ENCODE assay signal across 11 cellular contexts in the genomic region with DNA sequence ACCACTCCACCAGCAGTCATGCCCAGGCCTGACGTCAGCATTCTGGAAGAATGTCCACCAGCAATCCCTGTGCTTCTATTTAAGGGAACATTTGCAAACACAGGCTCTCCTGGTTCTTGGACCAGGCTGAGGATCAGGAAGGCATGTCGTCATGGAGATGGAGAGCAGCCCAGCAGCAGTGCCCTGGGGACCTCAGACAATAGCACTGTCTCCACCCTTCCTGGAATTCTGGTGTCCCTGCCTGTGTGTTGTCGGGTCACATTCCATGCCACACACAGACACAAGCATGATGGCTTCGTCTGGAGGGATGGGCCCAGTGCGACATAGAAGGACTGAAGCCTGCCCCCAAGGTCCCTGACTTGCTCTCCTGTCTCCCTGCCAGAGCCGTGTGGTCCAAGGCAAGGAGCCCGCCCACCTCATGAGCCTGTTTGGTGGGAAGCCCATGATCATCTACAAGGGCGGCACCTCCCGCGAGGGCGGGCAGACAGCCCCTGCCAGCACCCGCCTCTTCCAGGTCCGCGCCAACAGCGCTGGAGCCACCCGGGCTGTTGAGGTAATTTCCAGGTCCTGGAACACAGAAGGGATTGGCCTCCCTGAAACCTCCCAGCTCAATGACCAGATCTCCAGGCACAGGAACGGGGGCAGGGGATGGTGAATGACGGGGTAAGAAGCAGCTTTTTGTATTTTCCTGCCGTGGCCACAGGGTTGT. TPM values are rescaled to one million over a fixed set of nuclear protein-coding genes. Genes with fewer than 3 reads are reported as not detected.
A peak's percentile ranks its signal among the peaks of the same experiment; 100 is the strongest.
DNase-seq lines count a peak whose midpoint lies in the region; ATAC-seq, FAIRE-seq and TF ChIP-seq lines count a peak whose summit lies in the region.
"Had no signal": no experiment of that assay in that cellular context is flagged by ENCODE, and none has a peak within 500 bp of the region (broad histone marks: within the 10 kb centered on the region; RNA-seq: fewer than 3 reads in every experiment).

No MANE protein-coding gene starts in this region.

- DNase-seq in coronary artery (ENCODE audit: low spot score) (peak; percentile 99), HepG2 (ENCODE audit: low spot score) (no peak), stromal cell of bone marrow (ENCODE audit: low read depth) (peak; percentile 92), activated gamma-delta T cell treated with Interleukin-2 at 50 U/mL for 16 hours (no peak), amniotic stem cell (lab: John Stamatoyannopoulos, UW) (no peak)
- no peak for DNase-seq in activated CD4-positive, alpha-beta T cell treated with anti-CD3 and anti-CD28 coated beads for 1 hour
- DNase-seq: activated CD4-positive, alpha-beta T cell treated with anti-CD3 and anti-CD28 coated beads, Interleukin-2, amount 50 U/mL, for 48 hours; NCI-H2171 treated with DMSO at 0.1 percent for 48 hours; stimulated activated CD4-positive, alpha-beta T cell treated with anti-CD3 and anti-CD28 coated beads, Interleukin-2, amount 100 ng/mL, for 48 hours had no signal

- no peak overlapping the region for H2AFZ ChIP-seq in HepG2 (ENCODE audit: low read length)

- no peak for TF ChIP-seq POLR2A in HepG2 (IDR thresholded peaks at IDR 0.05; ENCODE audit: insufficient read depth in 1 of 2, low read depth in 2 of 2, low read length in 2 of 2)

- H3K36me3 ChIP-seq in HEK293 (ENCODE audit: control insufficient read depth in 2 of 2, insufficient read depth in 1 of 2, low read length in 2 of 2), result peaks cover 0 to 64% of the 10 kb centered on the region in 2 experiments; a peak in 1 of 3 replicates
- H3K36me3 ChIP-seq in HepG2 (replicated peaks in 1 of 2; ENCODE audit: control insufficient read depth in 1 of 2, insufficient read depth in 2 of 2, low read length in 2 of 2), result peaks cover 50 to 77% of the 10 kb centered on the region in 2 experiments

- in situ Hi-C loops in HepG2 (cut with HindIII; ENCODE audit: extremely low pct_ligation_motif_present, low pct_unique_long_range_greater_than_20kb), result no loop called here

- H3K27ac ChIP-seq in HEK293 (ENCODE audit: extremely low read depth, low read depth, low read length), result no peak overlapping the region
- H3K27ac ChIP-seq in coronary artery, result peak overlapping the region; percentile 97 to 99
- H3K27ac ChIP-seq in HepG2 (ENCODE audit: extremely low read length, insufficient read depth, low read length), result no peak overlapping the region

- BruUV-seq in HepG2 (replicated peaks; lab: Mats Ljungman, UMichigan), result no TSS peak

- H3K9me3 ChIP-seq in HEK293 (ENCODE audit: control insufficient read depth, insufficient read depth, low read depth, low read length) (no peaks in the 10 kb centered on the region), HepG2 (ENCODE audit: low read length) (no peaks in the 10 kb centered on the region)

- TF ChIP-seq RAD21 in HepG2 (CRISPR knock-in tag; IDR thresholded peaks at IDR 0.05), result no peak

- no peak for FAIRE-seq in HepG2 (lab: Jason Lieb, UNC)

- H3K4me3 ChIP-seq in HEK293 (ENCODE audit: low read depth, low read length) (no peak overlapping the region), coronary artery (peak overlapping the region; percentile 30), HepG2 (replicated peaks in 1 of 3; ENCODE audit: insufficient read depth in 1 of 3, low read depth in 2 of 3, low read length in 3 of 3) (no peak overlapping the region)

- no peak for ATAC-seq in HepG2
- ATAC-seq in GM21717 (IDR thresholded peaks at IDR 0.05; ENCODE audit: unreplicated experiment), result no peak

- H3K79me2 ChIP-seq in HepG2 (ENCODE audit: insufficient read depth, low read length), result no peaks in the 10 kb centered on the region

- no peaks in the 10 kb centered on the region for H3K27me3 ChIP-seq in HepG2 (ENCODE audit: control insufficient read depth in 1 of 2, insufficient read depth in 2 of 2, low read length in 2 of 2)

- no peak for TF ChIP-seq EP300 in HepG2 (IDR thresholded peaks at IDR 0.05; ENCODE audit: low read depth in 2 of 2, low read length in 2 of 2)
- no peak for TF ChIP-seq EP300 in HepG2 (CRISPR knock-in tag; IDR thresholded peaks at IDR 0.05; ENCODE audit: borderline replicate concordance)

- CTCF ChIA-PET in HEK293 (lab: Yijun Ruan, JAX) (interaction anchor here (1.4 kb wide), 1 partner anchor 113 kb away, joined by 6 read pairs; no protein-coding TSS in a partner anchor), HepG2 (lab: Yijun Ruan, JAX; ENCODE audit: low intra/inter-chr PET ratio, low total read pairs) (no interaction called here)

- H4K20me1 ChIP-seq in HepG2 (ENCODE audit: insufficient read depth, low read length), result no peaks in the 10 kb centered on the region

- 94% methylated on average over 5 of the region's 19 CpGs for WGBS in HepG2 (ENCODE audit: low lambda C conversion rate)

- H3K4me1 ChIP-seq in HEK293 (ENCODE audit: control insufficient read depth, insufficient read depth, low read length) (no peaks in the 10 kb centered on the region), HepG2 (ENCODE audit: insufficient read depth, low read length) (peaks cover 54% of the 10 kb centered on the region)

- no peak overlapping the region for H3K9ac ChIP-seq in HepG2 (ENCODE audit: insufficient read depth, low read depth, low read length)

- H3K4me2 ChIP-seq in HepG2 (ENCODE audit: low read depth, low read length), result no peak overlapping the region

- no peak for TF ChIP-seq CTCF in HEK293 (tag by site-specific recombination; IDR thresholded peaks at IDR 0.05)
- no peak for TF ChIP-seq CTCF in coronary artery (IDR thresholded peaks at IDR 0.05)
- TF ChIP-seq CTCF in HepG2 (CRISPR knock-in tag; IDR thresholded peaks at IDR 0.05), result no peak

- POLR2A ChIA-PET in HEK293 (lab: Yijun Ruan, JAX), result no interaction called here
- POLR2A ChIA-PET in HepG2 (lab: Yijun Ruan, JAX), result interaction anchor here (1.1 to 2.6 kb wide), 3 partner anchors 37 to 46 kb away, joined by 3 to 6 read pairs (median 4); no protein-coding TSS in a partner anchor

- intact Hi-C loops in HepG2 (cut with micrococcal nuclease; ENCODE audit: unreplicated experiment), result no loop called here

TF ChIP-seq in HEK293, 187 proteins besides CTCF, POLR2A, EP300 and RAD21 (continues in another document):
- TF ChIP-seq EGR2 (tag by site-specific recombination; IDR thresholded peaks at IDR 0.05; ENCODE audit: low read depth) (peak; percentile 34; the same call in 1 of the 2 replicates), ZBTB21 (tag by site-specific recombination; IDR thresholded peaks at IDR 0.05) (no peak), ZNF626 (tag by site-specific recombination; IDR thresholded peaks at IDR 0.05) (no peak)

RNA-seq across cellular contexts. Expression of a gene that starts 43.8 kb away (rescaled TPM):
- total RNA-seq in HepG2 (2016; rRNA removed; fragmentation: Illumina TruSeq; extraction: Trizol), result 26.0 and 43.6 TPM in 2 replicates
- total RNA-seq in HepG2 (2016; cell fraction: cytosol; rRNA removed; fragmentation: Illumina TruSeq; extraction: Trizol; ENCODE audit: low read depth), result 3.9 and 6.1 TPM in 2 replicates
- 25.0 and 46.7 TPM in 2 replicates for total RNA-seq in HepG2 (2016; cell fraction: insoluble cytoplasmic fraction; rRNA removed; fragmentation: Illumina TruSeq; extraction: Trizol)
- total RNA-seq in HepG2 (2016; cell fraction: membrane; rRNA removed; fragmentation: Illumina TruSeq; extraction: Trizol), result 13.4 and 15.9 TPM in 2 replicates
- 41.3 and 43.8 TPM in 2 replicates for total RNA-seq in HepG2 (2016; cell fraction: nucleus; rRNA removed; fragmentation: Illumina TruSeq; extraction: Trizol)
- 165 and 166 TPM in 2 replicates for polyA plus RNA-seq in HepG2 (2011; rRNA removed)
- polyA plus RNA-seq in HepG2 (2011; cell fraction: cytosol; rRNA removed), result 92.7 and 157 TPM in 2 replicates
- 23.0 and 39.1 TPM in 2 replicates for polyA plus RNA-seq in HepG2 (2011; cell fraction: nucleus; rRNA removed)
- polyA plus RNA-seq in HepG2 (2012), result 133 and 173 TPM in 2 replicates
- 3.2 and 4.0 TPM in 2 replicates for polyA plus RNA-seq in HepG2 (2016; cell fraction: cytosol; fragmentation: Illumina TruSeq; extraction: Trizol; ENCODE audit: low read depth)
- 31.1 and 33.2 TPM in 2 replicates for polyA plus RNA-seq in HepG2 (2016; cell fraction: insoluble cytoplasmic fraction; fragmentation: Illumina TruSeq; extraction: Trizol; ENCODE audit: low read depth)
- polyA plus RNA-seq in HepG2 (2016; cell fraction: membrane; fragmentation: Illumina TruSeq; extraction: Trizol; ENCODE audit: low read depth), result 7.2 and 8.6 TPM in 2 replicates
- polyA plus RNA-seq in HepG2 (2016; cell fraction: nucleus; fragmentation: Illumina TruSeq; extraction: Trizol; ENCODE audit: insufficient read depth, low read depth), result 64.0 and 71.6 TPM in 2 replicates
- polyA minus RNA-seq in HepG2 (2011; rRNA and poly(A)+ RNA removed; ENCODE audit: low replicate concordance), result 94.3 and 94.7 TPM in 2 replicates
- 96.8 and 115 TPM in 2 replicates for polyA minus RNA-seq in HepG2 (2011; cell fraction: cytosol; rRNA and poly(A)+ RNA removed)
- 47.3 and 69.9 TPM in 2 replicates for polyA minus RNA-seq in HepG2 (2011; cell fraction: nucleus; rRNA and poly(A)+ RNA removed)

RNA-seq across cellular contexts. Expression of a gene that starts 58.3 kb away (rescaled TPM):
- 126 and 307 TPM in 2 replicates for total RNA-seq in HepG2 (2016; rRNA removed; fragmentation: Illumina TruSeq; extraction: Trizol)
- 56.0 and 58.2 TPM in 2 replicates for total RNA-seq in HepG2 (2016; cell fraction: cytosol; rRNA removed; fragmentation: Illumina TruSeq; extraction: Trizol; ENCODE audit: low read depth)
- total RNA-seq in HepG2 (2016; cell fraction: insoluble cytoplasmic fraction; rRNA removed; fragmentation: Illumina TruSeq; extraction: Trizol), result 125 and 311 TPM in 2 replicates
- total RNA-seq in HepG2 (2016; cell fraction: membrane; rRNA removed; fragmentation: Illumina TruSeq; extraction: Trizol), result 102 and 113 TPM in 2 replicates
- total RNA-seq in HepG2 (2016; cell fraction: nucleus; rRNA removed; fragmentation: Illumina TruSeq; extraction: Trizol), result 251 and 294 TPM in 2 replicates
- polyA plus RNA-seq in HepG2 (2011; rRNA removed), result 294 and 436 TPM in 2 replicates
- polyA plus RNA-seq in HepG2 (2011; cell fraction: cytosol; rRNA removed), result 396 and 404 TPM in 2 replicates
- polyA plus RNA-seq in HepG2 (2011; cell fraction: nucleus; rRNA removed), result 430 and 447 TPM in 2 replicates
- polyA plus RNA-seq in HepG2 (2012), result 349 and 423 TPM in 2 replicates
- polyA plus RNA-seq in HepG2 (2016; cell fraction: cytosol; fragmentation: Illumina TruSeq; extraction: Trizol; ENCODE audit: low read depth), result 57.9 and 60.7 TPM in 2 replicates
- polyA plus RNA-seq in HepG2 (2016; cell fraction: insoluble cytoplasmic fraction; fragmentation: Illumina TruSeq; extraction: Trizol; ENCODE audit: low read depth), result 115 and 123 TPM in 2 replicates
- 77.0 and 92.1 TPM in 2 replicates for polyA plus RNA-seq in HepG2 (2016; cell fraction: membrane; fragmentation: Illumina TruSeq; extraction: Trizol; ENCODE audit: low read depth)
- 379 and 400 TPM in 2 replicates for polyA plus RNA-seq in HepG2 (2016; cell fraction: nucleus; fragmentation: Illumina TruSeq; extraction: Trizol; ENCODE audit: insufficient read depth, low read depth)
- polyA minus RNA-seq in HepG2 (2011; rRNA and poly(A)+ RNA removed; ENCODE audit: low replicate concordance), result 66.7 and 379 TPM in 2 replicates
- polyA minus RNA-seq in HepG2 (2011; cell fraction: cytosol; rRNA and poly(A)+ RNA removed), result 132 and 185 TPM in 2 replicates
- 122 and 168 TPM in 2 replicates for polyA minus RNA-seq in HepG2 (2011; cell fraction: nucleus; rRNA and poly(A)+ RNA removed)

Comparison
In these comparisons a context has a peak if more than half of its experiments do, and no peak if none do; other contexts are left out.
1. H3K27ac ChIP-seq: peak in coronary artery (2 of 2); none in HEK293 (single experiment) and HepG2 (single experiment).
2. DNase-seq: peak in coronary artery (single experiment) and stromal cell of bone marrow (single experiment); none in HepG2 (single experiment), activated gamma-delta T cell treated with Interleukin-2 at 50 U/mL for 16 hours (single experiment), activated CD4-positive, alpha-beta T cell treated with anti-CD3 and anti-CD28 coated beads for 1 hour (single experiment) and amniotic stem cell (single experiment).